10 cellular contexts compared by ENCODE assay signal in the genomic region with DNA sequence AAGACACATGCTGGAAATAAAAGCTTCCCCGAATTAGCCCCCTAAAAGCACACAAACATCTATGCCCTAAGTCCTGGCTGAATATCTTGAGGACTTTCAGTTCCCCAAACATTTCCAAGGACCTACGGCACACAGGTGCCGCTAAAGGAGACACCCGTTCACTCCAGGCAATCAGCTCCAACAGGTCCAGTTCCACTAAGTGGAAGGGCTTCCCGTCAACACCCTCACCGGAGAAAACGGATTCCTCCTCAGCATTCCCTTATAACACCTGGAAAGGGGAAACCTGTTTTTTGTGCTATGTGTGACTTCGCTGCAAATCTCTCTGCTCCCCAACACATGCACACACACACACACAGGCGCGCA. TPM values are rescaled to one million over a fixed set of nuclear protein-coding genes. Genes with fewer than 3 reads are reported as not detected.
DNase-seq lines count a peak whose midpoint lies in the region; ATAC-seq and TF ChIP-seq lines count a peak whose summit lies in the region.
"Had no signal": no experiment of that assay in that cellular context is flagged by ENCODE, and none has a peak within 500 bp of the region (broad histone marks: within the 10 kb centered on the region; RNA-seq: fewer than 3 reads in every experiment).

No MANE protein-coding gene starts in this region.

- no peak overlapping the region for H3K27ac ChIP-seq in endodermal cell (ENCODE audit: low read depth, low read length)

- peaks cover 32% of the 10 kb centered on the region for H3K4me1 ChIP-seq in endodermal cell (ENCODE audit: control insufficient read depth, insufficient read depth, low read length)

- TF ChIP-seq CTCF in endodermal cell (conservative IDR thresholded peaks at IDR 0.05) (no peak), nephron (IDR thresholded peaks at IDR 0.05; ENCODE audit: unreplicated experiment in 3 of 3) (no peak)

- no peaks in the 10 kb centered on the region for H3K36me3 Mint-ChIP-seq in stimulated activated naive CD8-positive, alpha-beta T cell treated with anti-CD3 and anti-CD28 coated beads, Interleukin-15, Interleukin-2, amounts not matched to agents 100 ng/mL and 50 ng/mL, for 24 hours (ENCODE audit: low read depth)
- H3K36me3 Mint-ChIP-seq in endodermal cell (ENCODE audit: low read depth) = no peaks in the 10 kb centered on the region
- H3K36me3 Mint-ChIP-seq in nephron (ENCODE audit: low read depth) = peaks cover 3% of the 10 kb centered on the region

- H3K4me1 Mint-ChIP-seq in stimulated activated naive CD8-positive, alpha-beta T cell treated with anti-CD3 and anti-CD28 coated beads, Interleukin-15, Interleukin-2, amounts not matched to agents 100 ng/mL and 50 ng/mL, for 24 hours (ENCODE audit: low read depth) = peaks cover 14% of the 10 kb centered on the region
- peaks cover 25% of the 10 kb centered on the region for H3K4me1 Mint-ChIP-seq in stimulated activated naive CD8-positive, alpha-beta T cell treated with anti-CD3 and anti-CD28 coated beads, Interleukin-15, amount 100 ng/mL, for 72 hours
- H3K4me1 Mint-ChIP-seq in endodermal cell = peaks cover 59% of the 10 kb centered on the region
- peaks cover 38% of the 10 kb centered on the region for H3K4me1 Mint-ChIP-seq in nephron

- no peaks in the 10 kb centered on the region for H3K36me3 ChIP-seq in endodermal cell (ENCODE audit: control insufficient read depth, insufficient read depth, low read length)

- ATAC-seq in stimulated activated naive CD8-positive, alpha-beta T cell treated with anti-CD3 and anti-CD28 coated beads, Interleukin-15, amount 100 ng/mL, for 72 hours = no peak
- no peak for ATAC-seq in GM18907 (IDR thresholded peaks at IDR 0.05; ENCODE audit: unreplicated experiment)
- no peak for ATAC-seq in HG03280 (IDR thresholded peaks at IDR 0.05; ENCODE audit: unreplicated experiment)
- ATAC-seq: stimulated activated naive CD8-positive, alpha-beta T cell treated with anti-CD3 and anti-CD28 coated beads, Interleukin-15, Interleukin-2, amounts not matched to agents 100 U/mL and 50 U/mL, for 24 hours had no signal

- 20 to 30% methylated on average over 8 to 10 of the region's 10 CpGs for whole genome bisulfite sequencing in endodermal cell (ENCODE audit: insufficient coverage in 1 of 2, insufficient read length in 1 of 2), 2 experiments

- H3K9me3 Mint-ChIP-seq in stimulated activated naive CD8-positive, alpha-beta T cell treated with anti-CD3 and anti-CD28 coated beads, Interleukin-15, Interleukin-2, amounts not matched to agents 100 ng/mL and 50 ng/mL, for 24 hours = no peaks in the 10 kb centered on the region
- no peaks in the 10 kb centered on the region for H3K9me3 Mint-ChIP-seq in stimulated activated naive CD8-positive, alpha-beta T cell treated with anti-CD3 and anti-CD28 coated beads, Interleukin-15, amount 100 ng/mL, for 72 hours
- H3K9me3 Mint-ChIP-seq in endodermal cell = no peaks in the 10 kb centered on the region
- H3K9me3 Mint-ChIP-seq in nephron = no peaks in the 10 kb centered on the region

- peak overlapping the region; percentile 54 for H3K9ac ChIP-seq in endodermal cell (ENCODE audit: extremely low read depth, low read length, poor library complexity, severe bottlenecking)

- H3K27ac Mint-ChIP-seq in stimulated activated naive CD8-positive, alpha-beta T cell treated with anti-CD3 and anti-CD28 coated beads, Interleukin-15, Interleukin-2, amounts not matched to agents 100 ng/mL and 50 ng/mL, for 24 hours = no peak overlapping the region
- no peak overlapping the region for H3K27ac Mint-ChIP-seq in stimulated activated naive CD8-positive, alpha-beta T cell treated with anti-CD3 and anti-CD28 coated beads, Interleukin-15, amount 100 ng/mL, for 72 hours
- peak overlapping the region; percentile 95 for H3K27ac Mint-ChIP-seq in endodermal cell
- H3K27ac Mint-ChIP-seq in nephron = peak overlapping the region; percentile 57 to 88 (median 63)

- peak overlapping the region; percentile 81 for H3K4me3 ChIP-seq in endodermal cell (ENCODE audit: low read length)

- DNase-seq in stimulated activated naive CD8-positive, alpha-beta T cell treated with anti-CD3 and anti-CD28 coated beads, Interleukin-15, amount 100 ng/mL, for 72 hours = no peak
- DNase-seq in endodermal cell (no peak), posterior vena cava (ENCODE audit: low spot score) (no peak), AML-193 (lab: John Stamatoyannopoulos, UW) (no peak)
- DNase-seq: cerebellar nuclear complex; stimulated activated naive CD8-positive, alpha-beta T cell treated with anti-CD3 and anti-CD28 coated beads, Interleukin-15, Interleukin-2, amounts not matched to agents 100 U/mL and 50 U/mL, for 24 hours had no signal

- H3K27me3 ChIP-seq in endodermal cell (ENCODE audit: control insufficient read depth, insufficient read depth, low read length, poor library complexity, severe bottlenecking) = no peaks in the 10 kb centered on the region

- peaks cover 65% of the 10 kb centered on the region for H3K27me3 Mint-ChIP-seq in stimulated activated naive CD8-positive, alpha-beta T cell treated with anti-CD3 and anti-CD28 coated beads, Interleukin-15, Interleukin-2, amounts not matched to agents 100 ng/mL and 50 ng/mL, for 24 hours
- peaks cover 86% of the 10 kb centered on the region for H3K27me3 Mint-ChIP-seq in stimulated activated naive CD8-positive, alpha-beta T cell treated with anti-CD3 and anti-CD28 coated beads, Interleukin-15, amount 100 ng/mL, for 72 hours
- H3K27me3 Mint-ChIP-seq in endodermal cell (ENCODE audit: insufficient read depth) (no peaks in the 10 kb centered on the region), nephron (ENCODE audit: low read depth) (peaks cover 36% of the 10 kb centered on the region)

- peak overlapping the region; percentile 35 for H3K4me3 Mint-ChIP-seq in stimulated activated naive CD8-positive, alpha-beta T cell treated with anti-CD3 and anti-CD28 coated beads, Interleukin-15, Interleukin-2, amounts not matched to agents 100 ng/mL and 50 ng/mL, for 24 hours
- peak overlapping the region in 1 of 2 donors; percentile 37 for H3K4me3 Mint-ChIP-seq in stimulated activated naive CD8-positive, alpha-beta T cell treated with anti-CD3 and anti-CD28 coated beads, Interleukin-15, amount 100 ng/mL, for 72 hours
- H3K4me3 Mint-ChIP-seq in endodermal cell (peak overlapping the region; percentile 83), nephron (peak overlapping the region; percentile 87 to 97 (median 93))

- H3K9me3 ChIP-seq in endodermal cell (ENCODE audit: control insufficient read depth, low read length) = no peaks in the 10 kb centered on the region

- intact Hi-C loops in posterior vena cava (cut with DNase I) = no loop called here

RNA-seq across cellular contexts. Expression of a gene that starts 3.9 kb away (rescaled TPM):
- total RNA-seq in endodermal cell = 100 to 1,000 TPM in 1 of 2 donors, 10 to 100 TPM in 1; 68.2 to 130 TPM
- polyA plus RNA-seq in endodermal cell (2013, experiment 1 of 2) = 23.1 TPM
- polyA plus RNA-seq in endodermal cell (2013, experiment 2 of 2) = 21.2 TPM
- 1 to 10 TPM; 5.6 to 7.4 TPM for total RNA-seq in posterior vena cava

Comparison
In these comparisons a context has a peak if more than half of its experiments do, and no peak if none do; other contexts are left out.
1. H3K27ac Mint-ChIP-seq: peak in endodermal cell (single experiment) and nephron (3 of 3); none in stimulated activated naive CD8-positive, alpha-beta T cell treated with anti-CD3 and anti-CD28 coated beads, Interleukin-15, Interleukin-2, amounts not matched to agents 100 ng/mL and 50 ng/mL, for 24 hours (single experiment) and stimulated activated naive CD8-positive, alpha-beta T cell treated with anti-CD3 and anti-CD28 coated beads, Interleukin-15, amount 100 ng/mL, for 72 hours (0 of 2).
2. RNA of a gene that starts 3.9 kb away (total RNA-seq): 68.2 to 130 TPM in endodermal cell; 5.6 to 7.4 TPM in posterior vena cava; every median in the first group is over 4 times any median in the second.